ENCODE assay signal across 8 cellular contexts in the genomic region with DNA sequence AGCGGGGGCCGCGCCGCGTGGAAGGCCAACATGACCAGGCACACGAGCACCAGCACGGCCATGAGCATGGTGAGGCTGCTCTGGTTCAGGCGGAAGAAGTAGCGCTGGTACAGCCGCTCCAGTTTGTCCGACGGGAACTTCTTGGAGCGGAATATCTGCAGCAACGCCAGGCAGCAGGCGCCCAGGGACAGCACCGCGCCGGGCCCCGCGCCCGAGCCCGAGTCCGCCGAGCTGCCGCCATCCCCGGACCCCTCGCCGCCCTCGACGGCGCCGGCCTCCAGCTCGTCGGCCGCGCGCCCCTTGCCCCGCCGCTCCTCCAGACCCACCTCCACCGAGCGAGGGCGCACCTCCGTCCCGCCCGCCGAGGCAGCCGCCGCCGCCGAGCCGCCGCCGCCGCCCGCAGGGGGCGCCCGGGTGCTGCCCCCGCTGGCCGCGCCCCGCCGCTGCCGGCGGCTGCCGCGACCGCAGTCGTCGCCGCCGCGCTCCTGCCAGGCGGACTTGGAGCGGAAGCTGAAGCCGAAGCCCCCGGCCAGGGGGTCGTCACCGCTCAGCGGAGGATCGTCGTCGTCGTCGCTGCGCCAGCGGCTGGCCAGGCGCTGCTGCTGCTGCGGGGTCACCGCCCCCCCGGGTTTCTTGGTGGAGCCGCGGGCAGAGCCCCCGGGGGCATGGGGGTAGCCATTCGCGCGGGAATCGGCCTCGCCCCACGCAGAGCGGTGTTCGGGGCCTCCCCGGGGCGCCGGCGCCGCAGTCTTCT. TPM values are rescaled to one million over a fixed set of nuclear protein-coding genes. Genes with fewer than 3 reads are reported as not detected.
DNase-seq lines count a peak whose midpoint lies in the region; ATAC-seq and TF ChIP-seq lines count a peak whose summit lies in the region.

No MANE protein-coding gene starts in this region.

- no peaks in the 10 kb centered on the region for H3K9me3 Mint-ChIP-seq in activated CD4-positive, alpha-beta memory T cell treated with anti-CD3 and anti-CD28 coated beads, Interleukin-2, amount 10 ng/mL, durations not matched to agents 7 days and 5 days
- H3K9me3 Mint-ChIP-seq in progenitor cell of endocrine pancreas (ENCODE audit: low read depth): no peaks in the 10 kb centered on the region

- H3K27ac Mint-ChIP-seq in activated CD4-positive, alpha-beta memory T cell treated with anti-CD3 and anti-CD28 coated beads, Interleukin-2, amount 10 ng/mL, durations not matched to agents 7 days and 5 days: no peak overlapping the region
- no peak overlapping the region for H3K27ac Mint-ChIP-seq in progenitor cell of endocrine pancreas

- ATAC-seq in foreskin keratinocyte: peak; percentile 59

- peaks cover 90% of the 10 kb centered on the region for H3K27me3 ChIP-seq in foreskin keratinocyte

- H3K4me1 Mint-ChIP-seq in activated CD4-positive, alpha-beta memory T cell treated with anti-CD3 and anti-CD28 coated beads, Interleukin-2, amount 10 ng/mL, durations not matched to agents 7 days and 5 days: peaks cover 9% of the 10 kb centered on the region
- peaks cover 34% of the 10 kb centered on the region for H3K4me1 Mint-ChIP-seq in progenitor cell of endocrine pancreas (ENCODE audit: low read depth)

- CTCF ChIA-PET in activated CD4-positive, alpha-beta memory T cell treated with anti-CD3 and anti-CD28 coated beads, Interleukin-2, amount 10 ng/mL, durations not matched to agents 7 days and 5 days (lab: Charles Lee): interaction anchor here (1.0 to 4.6 kb wide), 4 partner anchors 104 to 118 kb away, joined by 3 to 27 read pairs (median 3); no protein-coding TSS in a partner anchor

- peak; percentile 68 for DNase-seq in NCI-H146 (lab: John Stamatoyannopoulos, UW)
- no peak for DNase-seq in NCI-H146 treated with DMSO at 0.1 percent for 48 hours (lab: John Stamatoyannopoulos, UW; ENCODE audit: unreplicated experiment)
- peak; percentile 44 for DNase-seq in activated CD4-positive, alpha-beta memory T cell treated with anti-CD3 and anti-CD28 coated beads, Interleukin-2, amount 10 ng/mL, durations not matched to agents 7 days and 5 days
- no peak for DNase-seq in foreskin keratinocyte
- DNase-seq in progenitor cell of endocrine pancreas (ENCODE audit: low spot score, unreplicated experiment): peak; percentile 44
- DNase-seq in retina: no peak
- no peak for DNase-seq in NCI-H1694 (lab: John Stamatoyannopoulos, UW)
- DNase-seq in ureter (ENCODE audit: low spot score): no peak

- no peaks in the 10 kb centered on the region for H3K4me1 ChIP-seq in foreskin keratinocyte

- H3K27ac ChIP-seq in foreskin keratinocyte: no peak overlapping the region

- H3K36me3 Mint-ChIP-seq in activated CD4-positive, alpha-beta memory T cell treated with anti-CD3 and anti-CD28 coated beads, Interleukin-2, amount 10 ng/mL, durations not matched to agents 7 days and 5 days (ENCODE audit: low read depth): no peaks in the 10 kb centered on the region
- H3K36me3 Mint-ChIP-seq in progenitor cell of endocrine pancreas (ENCODE audit: insufficient read depth): peaks cover 1% of the 10 kb centered on the region

- TF ChIP-seq CTCF in foreskin keratinocyte (conservative IDR thresholded peaks at IDR 0.05) (peak; percentile 52), progenitor cell of endocrine pancreas (IDR thresholded peaks at IDR 0.05; ENCODE audit: unreplicated experiment) (peak; percentile 54)

- H3K27me3 Mint-ChIP-seq in activated CD4-positive, alpha-beta memory T cell treated with anti-CD3 and anti-CD28 coated beads, Interleukin-2, amount 10 ng/mL, durations not matched to agents 7 days and 5 days: peaks cover 58% of the 10 kb centered on the region
- H3K27me3 Mint-ChIP-seq in progenitor cell of endocrine pancreas: peaks cover 15% of the 10 kb centered on the region

- no peak overlapping the region for H3K4me3 Mint-ChIP-seq in activated CD4-positive, alpha-beta memory T cell treated with anti-CD3 and anti-CD28 coated beads, Interleukin-2, amount 10 ng/mL, durations not matched to agents 7 days and 5 days
- peak overlapping the region; percentile 73 for H3K4me3 Mint-ChIP-seq in progenitor cell of endocrine pancreas (ENCODE audit: low read depth)

- POLR2A ChIA-PET in activated CD4-positive, alpha-beta memory T cell treated with anti-CD3 and anti-CD28 coated beads, Interleukin-2, amount 10 ng/mL, durations not matched to agents 7 days and 5 days (lab: Charles Lee): no interaction called here

RNA-seq across cellular contexts. Expression of a gene that starts 1.0 kb away (rescaled TPM):
- total RNA-seq in activated CD4-positive, alpha-beta memory T cell treated with anti-CD3 and anti-CD28 coated beads, Interleukin-2, amount 10 ng/mL, durations not matched to agents 7 days and 5 days: not detected
- total RNA-seq in foreskin keratinocyte: 0.14 TPM in 1 of 2 replicates, not detected in the other
- 0.01 TPM in 1 of 2 replicates, not detected in the other for polyA plus RNA-seq in foreskin keratinocyte
- 33.8 and 35.9 TPM in 2 replicates for total RNA-seq in progenitor cell of endocrine pancreas
- 27.8 TPM for total RNA-seq in ureter

Comparison
In these comparisons a context has a peak if more than half of its experiments do, and no peak if none do; other contexts are left out.
1. DNase-seq: peak in NCI-H146 (single experiment), activated CD4-positive, alpha-beta memory T cell treated with anti-CD3 and anti-CD28 coated beads, Interleukin-2, amount 10 ng/mL, durations not matched to agents 7 days and 5 days (single experiment) and progenitor cell of endocrine pancreas (single experiment); none in NCI-H146 treated with DMSO at 0.1 percent for 48 hours (single experiment), foreskin keratinocyte (0 of 2), retina (single experiment), NCI-H1694 (single experiment) and ureter (single experiment).
2. RNA of a gene that starts 1.0 kb away (total RNA-seq): 33.8 to 35.9 TPM in progenitor cell of endocrine pancreas and 27.8 TPM in ureter (single experiment); 0.14 TPM in foreskin keratinocyte and not detected in activated CD4-positive, alpha-beta memory T cell treated with anti-CD3 and anti-CD28 coated beads, Interleukin-2, amount 10 ng/mL, durations not matched to agents 7 days and 5 days; every median in the first group is over 10 times any median in the second.